ENCODE assay signal across 8 cellular contexts in genomic region chrX:46376246-46376885, GRCh38.
DNase-seq lines count a peak whose midpoint lies in the region; ATAC-seq and TF ChIP-seq lines count a peak whose summit lies in the region.

No MANE protein-coding gene starts in this region.

- H3K9me3 ChIP-seq in MG63 (no peaks in the 10 kb centered on the region), psoas muscle (no peaks in the 10 kb centered on the region)

- no peaks in the 10 kb centered on the region for H3K4me1 ChIP-seq in psoas muscle

- H3K27ac ChIP-seq in psoas muscle, result no peak overlapping the region

- H3K27me3 ChIP-seq in MG63 (no peaks in the 10 kb centered on the region), psoas muscle (ENCODE audit: insufficient read depth in 3 of 3, low read length in 2 of 3) (peaks cover 0 to 16% (median 0%) of the 10 kb centered on the region in 3 donors)

- H3K36me3 ChIP-seq in MG63, result no peaks in the 10 kb centered on the region
- no peaks in the 10 kb centered on the region for H3K36me3 ChIP-seq in psoas muscle (ENCODE audit: insufficient read depth in 1 of 2, low read depth in 1 of 2)

- intact Hi-C loops in psoas muscle (cut with DNase I), result no loop called here

- DNase-seq in DMS153 (lab: John Stamatoyannopoulos, UW), result peak; percentile 29
- no peak for DNase-seq in DMS153 treated with DMSO at 0.1 percent for 48 hours (lab: John Stamatoyannopoulos, UW; ENCODE audit: unreplicated experiment)
- DNase-seq in MG63, result peak; percentile 3
- peak; percentile 1 for DNase-seq in activated CD4-positive, alpha-beta T cell treated with anti-CD3 and anti-CD28 coated beads, Interleukin-2, amount 50 U/mL, for 1 hour
- DNase-seq in fibroblast of gingiva (ENCODE audit: low read depth), result peak; percentile 46
- no peak for DNase-seq in psoas muscle

- WGBS in psoas muscle, 3 donors, result 22 to 23% (median 22%) methylated on average over 4 of the region's 4 CpGs

- ATAC-seq in psoas muscle (peak in 1 of 4 donors; percentile 61), HG03460 (IDR thresholded peaks at IDR 0.05; ENCODE audit: unreplicated experiment) (no peak), GM18502 (IDR thresholded peaks at IDR 0.05; ENCODE audit: poor library complexity, unreplicated experiment) (no peak)

- TF ChIP-seq CTCF in psoas muscle (IDR thresholded peaks at IDR 0.05), result peak; percentile 11

- H3K4me3 ChIP-seq in MG63, result no peak overlapping the region
- no peak overlapping the region for H3K4me3 ChIP-seq in psoas muscle

Comparison
In these comparisons a context has a peak if more than half of its experiments do, and no peak if none do; other contexts are left out.
1. DNase-seq: peak in DMS153 (single experiment), MG63 (single experiment), activated CD4-positive, alpha-beta T cell treated with anti-CD3 and anti-CD28 coated beads, Interleukin-2, amount 50 U/mL, for 1 hour (single experiment) and fibroblast of gingiva (single experiment); none in DMS153 treated with DMSO at 0.1 percent for 48 hours (single experiment) and psoas muscle (0 of 2).